In the genomic region with DNA sequence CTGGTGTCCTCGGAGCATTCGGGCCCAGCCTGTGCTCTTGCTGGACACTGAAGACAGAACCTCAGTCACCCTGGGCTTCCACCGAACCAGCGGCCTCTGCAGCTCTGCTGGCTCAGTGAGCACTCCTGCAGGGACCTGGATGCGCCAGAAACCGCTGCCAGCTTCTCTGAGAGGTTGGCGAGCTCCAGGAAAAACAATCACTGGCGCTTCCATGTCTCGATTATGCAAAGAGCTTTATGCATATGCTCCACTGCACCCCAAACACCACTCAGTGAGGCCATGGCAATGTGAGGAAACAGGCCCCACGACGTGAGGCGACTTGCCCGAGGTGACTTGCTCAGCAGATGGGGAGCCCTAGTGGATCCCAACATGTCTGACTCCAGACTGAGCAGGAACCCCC, we compare ENCODE assay signal across 28 cellular contexts. TPM values are rescaled to one million over a fixed set of nuclear protein-coding genes. Genes with fewer than 3 reads are reported as not detected.
"Had no signal": no experiment of that assay in that cellular context is flagged by ENCODE, and none has a peak within 500 bp of the region (broad histone marks: within the 10 kb centered on the region; RNA-seq: fewer than 3 reads in every experiment).

No MANE protein-coding gene starts in this region.

- H3K4me1 ChIP-seq: Peyer's patch had no signal

- H3K27me3 Mint-ChIP-seq: activated naive CD8-positive, alpha-beta T cell had no signal

- H3K9me3 Mint-ChIP-seq: activated CD4-positive, alpha-beta memory T cell treated with anti-CD3 and anti-CD28 coated beads for 36 hours; activated naive CD4-positive, alpha-beta T cell treated with anti-CD3 and anti-CD28 coated beads for 36 hours; activated T-cell treated with anti-CD3 and anti-CD28 coated beads, Interleukin-2, amount 50 U/mL, for 4 hours; WTC11 had no signal

- H3K36me3 Mint-ChIP-seq: activated CD4-positive, alpha-beta memory T cell treated with anti-CD3 and anti-CD28 coated beads for 36 hours; activated naive CD8-positive, alpha-beta T cell; WTC11 had no signal

- H3K4me3 ChIP-seq: K562, Peyer's patch had no signal

- H3K9me3 ChIP-seq: Peyer's patch had no signal

- ATAC-seq: activated T-cell treated with anti-CD3 and anti-CD28 coated beads, Interleukin-2, amount 50 U/mL, for 4 hours; K562; T-helper 17 cell; WTC11 had no signal

- DNase-seq: activated CD4-positive, alpha-beta memory T cell treated with anti-CD3 and anti-CD28 coated beads for 36 hours; activated CD4-positive, alpha-beta T cell treated with anti-CD3 and anti-CD28 coated beads for 48 hours; activated CD4-positive, CD25-positive, alpha-beta regulatory T cell treated with anti-CD3 and anti-CD28 coated beads, Interleukin-2, amount 50 U/mL, for 72 hours; activated CD8-positive, alpha-beta memory T cell treated with anti-CD3 and anti-CD28 coated beads for 24 hours; activated effector memory CD4-positive, alpha-beta T cell treated with anti-CD3 and anti-CD28 coated beads, Interleukin-2, amount 50 U/mL, for 16 hours; activated naive CD4-positive, alpha-beta T cell treated with anti-CD3 and anti-CD28 coated beads for 36 hours; activated T-cell treated with anti-CD3 and anti-CD28 coated beads, Interleukin-2, amount 50 U/mL, for 4 hours; amygdala; cerebellar nuclear complex; Karpas-422; MM.1S; NCI-H1105; NCI-H1436; NCI-H187 treated with DMSO at 0.1 percent for 48 hours; NCI-H2081 treated with DMSO at 0.1 percent for 48 hours; NCI-H524 treated with DMSO at 0.1 percent for 48 hours; NCI-H774; NK-92 treated with Interleukin-12 subunit alpha and Interleukin-12 subunit beta, amount 100 ng/mL, for 24 hours; Peyer's patch; SHP77; T-helper 17 cell; T-helper 9 cell had no signal

- H3K36me3 ChIP-seq: Peyer's patch had no signal

- H3K4me3 Mint-ChIP-seq: activated CD4-positive, alpha-beta memory T cell treated with anti-CD3 and anti-CD28 coated beads for 36 hours; activated naive CD4-positive, alpha-beta T cell treated with anti-CD3 and anti-CD28 coated beads for 36 hours; activated naive CD8-positive, alpha-beta T cell; activated T-cell treated with anti-CD3 and anti-CD28 coated beads, Interleukin-2, amount 50 U/mL, for 4 hours; T-helper 17 cell; WTC11 had no signal

- H3K27ac ChIP-seq: Peyer's patch, RWPE1 had no signal

- H3K4me1 Mint-ChIP-seq: WTC11 had no signal

- H3K27ac Mint-ChIP-seq: activated CD4-positive, alpha-beta memory T cell treated with anti-CD3 and anti-CD28 coated beads for 36 hours; activated naive CD4-positive, alpha-beta T cell treated with anti-CD3 and anti-CD28 coated beads for 36 hours; activated naive CD8-positive, alpha-beta T cell; T-helper 17 cell; WTC11 had no signal

RNA-seq across cellular contexts. Expression of gene PRDM12, which starts 11.0 kb away (rescaled TPM):
- total RNA-seq: activated naive CD4-positive, alpha-beta T cell treated with anti-CD3 and anti-CD28 coated beads for 36 hours; cardiac septum; SK-MEL-5; T-helper 17 cell had no signal
